In genomic region chr11:67583319-67584204, GRCh38 we compare ENCODE assay signal across 8 cellular contexts. TPM values are rescaled to one million over a fixed set of nuclear protein-coding genes. Genes with fewer than 3 reads are reported as not detected.
DNase-seq lines count a peak whose midpoint lies in the region; ATAC-seq, FAIRE-seq and TF ChIP-seq lines count a peak whose summit lies in the region.

GSTP1 (plus strand) TSS chr11:67583812; CDS start chr11:67583844, 32 bp downstream.

- H3K9me3 ChIP-seq in keratinocyte (ENCODE audit: control insufficient read depth, low read depth, low read length): no peaks in the 10 kb centered on the region

- peaks cover 35% of the 10 kb centered on the region for H3K4me1 ChIP-seq in keratinocyte (ENCODE audit: control insufficient read depth, extremely low read depth, insufficient read depth, low read length)

- no peaks in the 10 kb centered on the region for H3K27me3 Mint-ChIP-seq in central memory CD8-positive, alpha-beta T cell

- peak within 1 kb of the TSS; percentile 59 for H2AFZ ChIP-seq in keratinocyte (ENCODE audit: control insufficient read depth, low read length)

- DNase-seq in NCI-H1930 (lab: John Stamatoyannopoulos, UW) (peak; percentile 74 to 83), keratinocyte (ENCODE audit: low read depth, low spot score) (peak; percentile 63), NCI-H345 (lab: John Stamatoyannopoulos, UW) (no peak)
- DNase-seq in activated CD4-positive, CD25-positive, alpha-beta regulatory T cell treated with anti-CD3 and anti-CD28 coated beads, Interleukin-2, amount 50 U/mL, for 16 hours (ENCODE audit: low read depth, low spot score): peak; percentile 51
- peak; percentile 53 to 61 for DNase-seq in central memory CD8-positive, alpha-beta T cell (ENCODE audit: low spot score in 2 of 2)
- peak; percentile 92 for DNase-seq in stimulated activated CD4-positive, alpha-beta T cell treated with anti-CD3 and anti-CD28 coated beads, Interleukin-15, amount 100 ng/mL, for 24 hours

- peak; percentile 55 for ATAC-seq in HG02571 (IDR thresholded peaks at IDR 0.05; ENCODE audit: unreplicated experiment)
- ATAC-seq in central memory CD8-positive, alpha-beta T cell (replicated peaks; ENCODE audit: extremely low read depth, poor library complexity, severe bottlenecking): peak; percentile 84

- H3K9me3 Mint-ChIP-seq in central memory CD8-positive, alpha-beta T cell: no peaks in the 10 kb centered on the region

- H3K36me3 ChIP-seq in keratinocyte (ENCODE audit: control insufficient read depth in 2 of 2, extremely low read depth in 1 of 2, insufficient read depth in 2 of 2, low read length in 2 of 2): peaks cover 20 to 30% of the 10 kb centered on the region in 2 experiments

- peak within 1 kb of the TSS; percentile 97 for H3K9ac ChIP-seq in keratinocyte (ENCODE audit: control insufficient read depth, extremely low read depth, insufficient read depth, low read length)

- peak within 1 kb of the TSS; percentile 64 for H3K27ac Mint-ChIP-seq in central memory CD8-positive, alpha-beta T cell (ENCODE audit: low read depth)

- peaks cover 13% of the 10 kb centered on the region for H3K36me3 Mint-ChIP-seq in central memory CD8-positive, alpha-beta T cell (ENCODE audit: insufficient read depth)

- H3K4me3 Mint-ChIP-seq in central memory CD8-positive, alpha-beta T cell: peak within 1 kb of the TSS; percentile 85

- H3K9me1 ChIP-seq in keratinocyte (ENCODE audit: control insufficient read depth, extremely low read depth, insufficient read depth, low read length): peaks cover 3% of the 10 kb centered on the region

- peak within 1 kb of the TSS; percentile 94 for H3K27ac ChIP-seq in keratinocyte (ENCODE audit: control insufficient read depth, insufficient read depth, low read length)

- TF ChIP-seq CTCF in GM12872 (IDR thresholded peaks at IDR 0.05; ENCODE audit: insufficient read depth, low read depth, low read length): peak; percentile 68
- TF ChIP-seq CTCF in keratinocyte (optimal IDR thresholded peaks at IDR 0.05 in 1 of 3, IDR thresholded peaks at IDR 0.05 in 1 of 3, conservative IDR thresholded peaks at IDR 0.05 in 1 of 3; ENCODE audit: extremely low read depth in 1 of 3, insufficient read depth in 2 of 3, low read length in 3 of 3): peak; percentile 35 to 55 (median 36)

- H3K79me2 ChIP-seq in keratinocyte (ENCODE audit: control insufficient read depth, insufficient read depth, low read length): peaks cover 24% of the 10 kb centered on the region

- H3K4me3 ChIP-seq in keratinocyte (ENCODE audit: control insufficient read depth in 2 of 3, extremely low read depth in 1 of 3, insufficient read depth in 2 of 3, low read depth in 1 of 3, low read length in 3 of 3): peak within 1 kb of the TSS; percentile 84 to 89 (median 86)

- dilution Hi-C loops in keratinocyte (cut with MboI; ENCODE audit: extremely low pct_ligation_motif_present, low sequenced_read_pairs): no loop called here

- no peak for FAIRE-seq in keratinocyte (lab: Jason Lieb, UNC)

- H3K27me3 ChIP-seq in keratinocyte (ENCODE audit: control insufficient read depth, extremely low read depth, insufficient read depth, low read length): no peaks in the 10 kb centered on the region

- peaks cover 23% of the 10 kb centered on the region for H4K20me1 ChIP-seq in keratinocyte (ENCODE audit: control insufficient read depth, extremely low read depth, insufficient read depth, low read length)

- H3K4me1 Mint-ChIP-seq in central memory CD8-positive, alpha-beta T cell: peaks cover 46% of the 10 kb centered on the region

- peak within 1 kb of the TSS; percentile 89 for H3K4me2 ChIP-seq in keratinocyte (ENCODE audit: control insufficient read depth, extremely low read depth, insufficient read depth, low read depth, low read length)

RNA-seq across cellular contexts. Expression of gene GSTP1, which starts in this region (rescaled TPM):
- 1,511 to 3,251 TPM (median 1,575 TPM) in 3 replicates for polyA plus RNA-seq in keratinocyte
- 379 TPM for polyA plus RNA-seq in keratinocyte (2011; ENCODE audit: low read depth)
- polyA plus RNA-seq in keratinocyte (2011; cell fraction: cytosol; rRNA removed): 1,984 and 3,223 TPM in 2 replicates
- 1,110 and 1,459 TPM in 2 replicates for polyA plus RNA-seq in keratinocyte (2011; cell fraction: nucleus; rRNA removed)
- polyA plus RNA-seq in keratinocyte (2012; ENCODE audit: low replicate concordance): 2,382 and 2,611 TPM in 2 replicates
- polyA minus RNA-seq in keratinocyte: 1,137 to 2,631 TPM (median 2,247 TPM) in 3 replicates
- polyA minus RNA-seq in keratinocyte (2011; cell fraction: cytosol; rRNA and poly(A)+ RNA removed): 2,162 TPM
- polyA minus RNA-seq in keratinocyte (2011; cell fraction: nucleus; rRNA and poly(A)+ RNA removed): 492 and 503 TPM in 2 replicates
